34 cellular contexts compared by ENCODE assay signal in genomic region chr10:115163129-115163528, GRCh38.
"Had no signal": no experiment of that assay in that cellular context is flagged by ENCODE, and none has a peak within 500 bp of the region (broad histone marks: within the 10 kb centered on the region; RNA-seq: fewer than 3 reads in every experiment).

No MANE protein-coding gene starts in this region.

- H3K4me3 Mint-ChIP-seq: activated naive CD4-positive, alpha-beta T cell treated with anti-CD3 and anti-CD28 coated beads for 36 hours; activated naive CD4-positive, alpha-beta T cell treated with anti-CD3 and anti-CD28 coated beads, Interleukin-2, amount 10 ng/mL, durations not matched to agents 7 days and 5 days; activated naive CD4-positive, alpha-beta T cell treated with anti-CD3 and anti-CD28 coated beads, Interleukin-2, amount 50 U/mL, for 24 hours; activated naive CD8-positive, alpha-beta T cell; activated naive CD8-positive, alpha-beta T cell treated with anti-CD3 and anti-CD28 coated beads for 36 hours; activated naive CD8-positive, alpha-beta T cell treated with anti-CD3 and anti-CD28 coated beads, Interleukin-2, amount 10 ng/mL, durations not matched to agents 7 days and 5 days; activated naive CD8-positive, alpha-beta T cell treated with anti-CD3 and anti-CD28 coated beads, Interleukin-2, amount 50 U/mL, for 24 hours; activated T-cell treated with anti-CD3 and anti-CD28 coated beads, Interleukin-2, amount 50 U/mL, for 24 hours; activated T-cell treated with anti-CD3 and anti-CD28 coated beads, Interleukin-2, amount 50 U/mL, for 4 hours; activated T-cell treated with anti-CD3 and anti-CD28 coated beads, Interleukin-2, amount 50 U/mL, for 72 hours; activated T-helper 1 cell treated with anti-CD3 and anti-CD28 coated beads, Interleukin-12 subunit alpha, Interleukin-12 subunit beta, Interleukin-2, Interleukin-4 antibody, amounts not matched to agents 30 ng/mL and 10 ng/mL and 1 ng/mL, durations not matched to agents 14 hours and 24 hours and 36 hours; activated T-helper 17 cell treated with anti-CD3 and anti-CD28 coated beads, Interleukin-2, amount 50 U/mL, for 72 hours; brain; central memory CD8-positive, alpha-beta T cell had no signal

- H3K9me3 Mint-ChIP-seq: activated naive CD4-positive, alpha-beta T cell treated with anti-CD3 and anti-CD28 coated beads, Interleukin-2, amount 10 ng/mL, durations not matched to agents 7 days and 5 days; activated naive CD4-positive, alpha-beta T cell treated with anti-CD3 and anti-CD28 coated beads, Interleukin-2, amount 50 U/mL, for 24 hours; activated naive CD4-positive, alpha-beta T cell treated with anti-CD3 and anti-CD28 coated beads, Interleukin-2, amount 50 U/mL, for 72 hours; activated naive CD8-positive, alpha-beta T cell treated with anti-CD3 and anti-CD28 coated beads for 36 hours; activated naive CD8-positive, alpha-beta T cell treated with anti-CD3 and anti-CD28 coated beads, Interleukin-2, amount 10 ng/mL, durations not matched to agents 7 days and 5 days; activated naive CD8-positive, alpha-beta T cell treated with anti-CD3 and anti-CD28 coated beads, Interleukin-2, amount 50 U/mL, for 24 hours; activated T-cell treated with anti-CD3 and anti-CD28 coated beads, Interleukin-2, amount 50 U/mL, for 24 hours; activated T-cell treated with anti-CD3 and anti-CD28 coated beads, Interleukin-2, amount 50 U/mL, for 4 hours; activated T-cell treated with anti-CD3 and anti-CD28 coated beads, Interleukin-2, amount 50 U/mL, for 72 hours; activated T-helper 1 cell treated with anti-CD3 and anti-CD28 coated beads, Interleukin-12 subunit alpha, Interleukin-12 subunit beta, Interleukin-2, Interleukin-4 antibody, amounts not matched to agents 30 ng/mL and 10 ng/mL and 1 ng/mL, durations not matched to agents 14 hours and 24 hours and 36 hours; activated T-helper 17 cell treated with anti-CD3 and anti-CD28 coated beads, Interleukin-2, amount 50 U/mL, for 72 hours; activated T-helper 2 cell treated with anti-CD3 and anti-CD28 coated beads, Interferon-gamma antibody, Interleukin-2, Interleukin-4, amounts not matched to agents 10 μg/mL and 5 μg/mL and 100 μg/mL, durations not matched to agents 14 hours and 24 hours and 36 hours; central memory CD8-positive, alpha-beta T cell had no signal

- ATAC-seq: activated naive CD4-positive, alpha-beta T cell treated with anti-CD3 and anti-CD28 coated beads, Interleukin-2, amount 50 U/mL, for 72 hours; activated naive CD8-positive, alpha-beta T cell treated with anti-CD3 and anti-CD28 coated beads, Interleukin-2, amount 50 U/mL, for 24 hours; activated T-cell treated with anti-CD3 and anti-CD28 coated beads, Interleukin-2, amount 50 U/mL, for 4 hours; activated T-cell treated with anti-CD3 and anti-CD28 coated beads, Interleukin-2, amount 50 U/mL, for 72 hours; activated T-helper 17 cell treated with anti-CD3 and anti-CD28 coated beads, Interleukin-2, amount 50 U/mL, for 72 hours; body of pancreas had no signal

- H3K27me3 Mint-ChIP-seq: activated naive CD4-positive, alpha-beta T cell treated with anti-CD3 and anti-CD28 coated beads, Interleukin-2, amount 10 ng/mL, durations not matched to agents 7 days and 5 days; brain had no signal

- H3K4me1 Mint-ChIP-seq: activated naive CD4-positive, alpha-beta T cell treated with anti-CD3 and anti-CD28 coated beads, Interleukin-2, amount 10 ng/mL, durations not matched to agents 7 days and 5 days; activated naive CD4-positive, alpha-beta T cell treated with anti-CD3 and anti-CD28 coated beads, Interleukin-2, amount 50 U/mL, for 24 hours; activated naive CD8-positive, alpha-beta T cell treated with anti-CD3 and anti-CD28 coated beads for 36 hours; activated naive CD8-positive, alpha-beta T cell treated with anti-CD3 and anti-CD28 coated beads, Interleukin-2, amount 10 ng/mL, durations not matched to agents 7 days and 5 days; activated naive CD8-positive, alpha-beta T cell treated with anti-CD3 and anti-CD28 coated beads, Interleukin-2, amount 50 U/mL, for 24 hours; activated T-helper 17 cell treated with anti-CD3 and anti-CD28 coated beads, Interleukin-2, amount 50 U/mL, for 72 hours; brain; central memory CD8-positive, alpha-beta T cell had no signal

- H3K36me3 Mint-ChIP-seq: activated naive CD4-positive, alpha-beta T cell treated with anti-CD3 and anti-CD28 coated beads, Interleukin-2, amount 10 ng/mL, durations not matched to agents 7 days and 5 days; activated naive CD4-positive, alpha-beta T cell treated with anti-CD3 and anti-CD28 coated beads, Interleukin-2, amount 50 U/mL, for 24 hours; activated naive CD4-positive, alpha-beta T cell treated with anti-CD3 and anti-CD28 coated beads, Interleukin-2, amount 50 U/mL, for 72 hours; activated naive CD8-positive, alpha-beta T cell; activated naive CD8-positive, alpha-beta T cell treated with anti-CD3 and anti-CD28 coated beads for 36 hours; activated naive CD8-positive, alpha-beta T cell treated with anti-CD3 and anti-CD28 coated beads, Interleukin-2, amount 10 ng/mL, durations not matched to agents 7 days and 5 days had no signal

- DNase-seq: activated effector memory CD4-positive, alpha-beta T cell treated with anti-CD3 and anti-CD28 coated beads, Interleukin-2, amount 50 U/mL, for 16 hours; activated effector memory CD4-positive, alpha-beta T cell treated with Interleukin-2 at 50 U/mL for 16 hours; activated gamma-delta T cell; activated gamma-delta T cell treated with Interleukin-2 at 50 U/mL for 16 hours; activated naive CD4-positive, alpha-beta T cell; activated naive CD4-positive, alpha-beta T cell treated with anti-CD3 and anti-CD28 coated beads for 36 hours; activated naive CD4-positive, alpha-beta T cell treated with anti-CD3 and anti-CD28 coated beads, Interleukin-2, amount 10 ng/mL, durations not matched to agents 7 days and 5 days; activated naive CD4-positive, alpha-beta T cell treated with anti-CD3 and anti-CD28 coated beads, Interleukin-2, amount 50 U/mL, for 16 hours; activated naive CD4-positive, alpha-beta T cell treated with Interleukin-2 at 50 U/mL for 16 hours; activated naive CD8-positive, alpha-beta T cell treated with anti-CD3 and anti-CD28 coated beads for 36 hours; activated naive CD8-positive, alpha-beta T cell treated with anti-CD3 and anti-CD28 coated beads, Interleukin-2, amount 10 ng/mL, durations not matched to agents 7 days and 5 days; activated naive CD8-positive, alpha-beta T cell treated with anti-CD3 and anti-CD28 coated beads, Interleukin-2, amount 50 U/mL, for 24 hours; activated T-cell treated with anti-CD3 and anti-CD28 coated beads, Interleukin-2, amount 50 U/mL, for 24 hours; activated T-cell treated with anti-CD3 and anti-CD28 coated beads, Interleukin-2, amount 50 U/mL, for 4 hours; activated T-cell treated with anti-CD3 and anti-CD28 coated beads, Interleukin-2, amount 50 U/mL, for 48 hours; activated T-cell treated with anti-CD3 and anti-CD28 coated beads, Interleukin-2, amount 50 U/mL, for 72 hours; adrenal gland; amniotic stem cell; amygdala; anterior cingulate cortex; aorta; body of pancreas; brain microvascular endothelial cell; caudate nucleus; central memory CD4-positive, alpha-beta T cell; cerebellar nuclear complex had no signal

- H3K27ac Mint-ChIP-seq: activated naive CD4-positive, alpha-beta T cell treated with anti-CD3 and anti-CD28 coated beads for 36 hours; activated naive CD4-positive, alpha-beta T cell treated with anti-CD3 and anti-CD28 coated beads, Interleukin-2, amount 10 ng/mL, durations not matched to agents 7 days and 5 days; activated naive CD4-positive, alpha-beta T cell treated with anti-CD3 and anti-CD28 coated beads, Interleukin-2, amount 50 U/mL, for 24 hours; activated naive CD4-positive, alpha-beta T cell treated with anti-CD3 and anti-CD28 coated beads, Interleukin-2, amount 50 U/mL, for 72 hours; activated naive CD8-positive, alpha-beta T cell; activated naive CD8-positive, alpha-beta T cell treated with anti-CD3 and anti-CD28 coated beads for 36 hours; activated naive CD8-positive, alpha-beta T cell treated with anti-CD3 and anti-CD28 coated beads, Interleukin-2, amount 10 ng/mL, durations not matched to agents 7 days and 5 days; activated naive CD8-positive, alpha-beta T cell treated with anti-CD3 and anti-CD28 coated beads, Interleukin-2, amount 50 U/mL, for 24 hours; activated T-cell treated with anti-CD3 and anti-CD28 coated beads, Interleukin-2, amount 50 U/mL, for 24 hours; activated T-cell treated with anti-CD3 and anti-CD28 coated beads, Interleukin-2, amount 50 U/mL, for 72 hours; activated T-helper 1 cell treated with anti-CD3 and anti-CD28 coated beads, Interleukin-12 subunit alpha, Interleukin-12 subunit beta, Interleukin-2, Interleukin-4 antibody, amounts not matched to agents 30 ng/mL and 10 ng/mL and 1 ng/mL, durations not matched to agents 14 hours and 24 hours and 36 hours; activated T-helper 17 cell treated with anti-CD3 and anti-CD28 coated beads, Interleukin-2, amount 50 U/mL, for 72 hours; activated T-helper 2 cell treated with anti-CD3 and anti-CD28 coated beads, Interferon-gamma antibody, Interleukin-2, Interleukin-4, amounts not matched to agents 10 μg/mL and 5 μg/mL and 100 μg/mL, durations not matched to agents 14 hours and 24 hours and 36 hours; brain had no signal
